21 cellular contexts compared by ENCODE assay signal in the genomic region with DNA sequence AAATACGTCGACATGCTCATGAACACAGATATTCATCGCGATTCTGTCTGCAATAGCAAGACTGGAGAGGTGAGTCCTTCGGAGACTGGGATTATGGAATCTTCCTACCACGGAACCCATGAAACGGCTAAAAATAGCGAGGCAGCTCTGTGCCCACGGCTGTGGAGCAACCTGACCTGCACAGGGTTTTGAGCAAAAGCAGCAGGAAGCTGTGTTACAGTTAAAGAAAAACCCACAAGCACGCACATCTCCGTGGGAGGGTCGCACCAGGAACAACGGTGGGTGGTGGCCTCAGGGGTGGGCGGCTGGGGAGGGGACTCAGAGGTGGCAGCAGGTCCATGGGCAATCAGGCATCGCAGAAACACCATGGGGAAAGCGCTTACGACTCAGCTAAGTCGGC.
"Had no signal": no experiment of that assay in that cellular context is flagged by ENCODE, and none has a peak within 500 bp of the region (broad histone marks: within the 10 kb centered on the region; RNA-seq: fewer than 3 reads in every experiment).

No MANE protein-coding gene starts in this region.

- H3K4me3 ChIP-seq: adrenal gland, coronary artery, lower lobe of right lung, mucosa of descending colon, sigmoid colon, thoracic aorta, vagina had no signal

- H3K27me3 ChIP-seq: adrenal gland, sigmoid colon, vagina had no signal

- H3K9me3 ChIP-seq: adrenal gland, lower lobe of right lung, mucosa of descending colon, sigmoid colon, thoracic aorta, vagina had no signal

- H3K4me1 ChIP-seq: lower lobe of right lung, parathyroid adenoma, sigmoid colon, vagina had no signal

- ATAC-seq: activated CD4-positive, alpha-beta T cell treated with anti-CD3 and anti-CD28 coated beads for 36 hours; activated T-cell treated with anti-CD3 and anti-CD28 coated beads, Interleukin-2, amount 50 U/mL, for 4 hours; lower lobe of right lung; mucosa of descending colon had no signal

- H3K27ac ChIP-seq: adrenal gland, coronary artery, epithelial cell of prostate, lower lobe of right lung, parathyroid adenoma, sigmoid colon, thoracic aorta, vagina had no signal

- DNase-seq: activated B cell treated with CpG ODN at 0.5 μM for 24 hours; activated CD4-positive, alpha-beta T cell treated with anti-CD3 and anti-CD28 coated beads for 36 hours; activated CD4-positive, alpha-beta T cell treated with anti-CD3 and anti-CD28 coated beads, Interleukin-2, amount 50 U/mL, for 4 hours; activated CD8-positive, alpha-beta memory T cell treated with anti-CD3 and anti-CD28 coated beads, Interleukin-2, amount 50 U/mL, for 48 hours; activated naive CD4-positive, alpha-beta T cell; activated T-cell treated with anti-CD3 and anti-CD28 coated beads, Interleukin-2, amount 50 U/mL, for 4 hours; adrenal gland; cerebellar nuclear complex; endodermal cell; lower lobe of right lung; mesendoderm; mucosa of descending colon; nephron progenitor cell; sigmoid colon; stimulated activated CD4-positive, alpha-beta T cell treated with anti-CD3 and anti-CD28 coated beads, Interleukin-4, amount 100 ng/mL, for 1 hour; stimulated activated naive CD4-positive, alpha-beta T cell had no signal
